Comparison of ENCODE assay signal across 25 cellular contexts in genomic region chr9:93976973-93977372, GRCh38. TPM values are rescaled to one million over a fixed set of nuclear protein-coding genes. Genes with fewer than 3 reads are reported as not detected.
DNase-seq lines count a peak whose midpoint lies in the region; ATAC-seq and TF ChIP-seq lines count a peak whose summit lies in the region.
"Had no signal": no experiment of that assay in that cellular context is flagged by ENCODE, and none has a peak within 500 bp of the region (broad histone marks: within the 10 kb centered on the region; RNA-seq: fewer than 3 reads in every experiment).

No MANE protein-coding gene starts in this region.

- no peaks in the 10 kb centered on the region for H3K9me2 ChIP-seq in PC-3 (replicated peaks; ENCODE audit: low read length)

- DNase-seq in H7 (peak; percentile 20), PC-3 (peak; percentile 41), epithelial cell of prostate (ENCODE audit: low read depth, low spot score) (peak; percentile 29), kidney tubule cell (ENCODE audit: low spot score) (peak; percentile 86), MG63 (no peak), NCI-H1694 (lab: John Stamatoyannopoulos, UW) (no peak)
- DNase-seq: C1 segment of cervical spinal cord; CD4-positive, alpha-beta memory T cell; DMS79; EL; GDM1; IMR-90; KG1; NCI-H1048; NCI-H1930; NCI-H2107; NCI-H446; NCI-H524 treated with DMSO at 0.1 percent for 48 hours; NCI-H774; SIG-M5 had no signal

- intact Hi-C loops in PC-3 (cut with micrococcal nuclease) = no loop called here

- no peak overlapping the region for H3K27ac ChIP-seq in PC-3 (ENCODE audit: low read length)
- peak overlapping the region; percentile 66 for H3K27ac ChIP-seq in epithelial cell of prostate
- H3K27ac ChIP-seq: SK-N-MC had no signal

- no peaks in the 10 kb centered on the region for H3F3A ChIP-seq in PC-3 (ENCODE audit: low read length, unreplicated experiment)

- no peaks in the 10 kb centered on the region for H3K79me2 ChIP-seq in PC-3 (ENCODE audit: low read length)

- TF ChIP-seq CTCF in PC-3 (conservative IDR thresholded peaks at IDR 0.05; ENCODE audit: low read depth, low read length) = no peak

- POLR2A ChIA-PET in PC-3 (lab: Charles Lee; ENCODE audit: unreplicated experiment) = no interaction called here

- H3K27me3 ChIP-seq in H7 (ENCODE audit: control insufficient read depth, insufficient read depth, low read length) (no peaks in the 10 kb centered on the region; the same call in 1 of the 2 replicates), PC-3 (ENCODE audit: low read length) (no peaks in the 10 kb centered on the region), MG63 (no peaks in the 10 kb centered on the region)

- ATAC-seq in PC-3 (no peak), HG02678 (IDR thresholded peaks at IDR 0.05; ENCODE audit: unreplicated experiment) (no peak)
- ATAC-seq: GM12878, HCT116, Panc1 had no signal

- H3K36me3 ChIP-seq in H7 (replicated peaks; ENCODE audit: control insufficient read depth, insufficient read depth, low read length) (no peaks in the 10 kb centered on the region), PC-3 (ENCODE audit: low read depth, low read length) (no peaks in the 10 kb centered on the region), MG63 (no peaks in the 10 kb centered on the region)

- H4K20me1 ChIP-seq in PC-3 (ENCODE audit: low read length) = no peaks in the 10 kb centered on the region

- no peak overlapping the region for H2AFZ ChIP-seq in PC-3 (ENCODE audit: low read length)

- H3K4me1 ChIP-seq in PC-3 (ENCODE audit: insufficient read depth, low read length) = no peaks in the 10 kb centered on the region

- CTCF ChIA-PET in PC-3 (lab: Charles Lee) = no interaction called here

- no peak overlapping the region for H3K4me2 ChIP-seq in PC-3 (ENCODE audit: low read length)

- BruUV-seq in PC-3 (replicated peaks; lab: Mats Ljungman, UMichigan) = no TSS peak

- no peak overlapping the region for H3K4me3 ChIP-seq in H7 (ENCODE audit: insufficient read depth, low read depth, low read length)
- no peak overlapping the region for H3K4me3 ChIP-seq in PC-3 (ENCODE audit: low read length)
- no peak overlapping the region for H3K4me3 ChIP-seq in MG63
- H3K4me3 ChIP-seq: GM12878, SK-N-MC had no signal

- H3K9me3 ChIP-seq in PC-3 (ENCODE audit: low read length) (no peaks in the 10 kb centered on the region), MG63 (0 out of 2 replicates have a peak, but pooled peaks cover 6% of the 10 kb centered on the region)

- no peak overlapping the region for H3K9ac ChIP-seq in PC-3 (ENCODE audit: low read length)

RNA-seq across cellular contexts. Expression of gene BARX1, which starts 21.8 kb away (rescaled TPM):
- total RNA-seq in H7 (2014; rRNA removed; shearing (Covaris generic)) = 79.7 and 80.4 TPM in 2 replicates
- not detected in 2 replicates for total RNA-seq in PC-3 (2014; rRNA removed)
- total RNA-seq in MG63 (2014; rRNA removed; shearing (Covaris generic); ENCODE audit: low replicate concordance) = 170 and 176 TPM in 2 replicates
- total RNA-seq: CD4-positive, alpha-beta memory T cell; GM12878; IMR-90 had no signal

Comparison
In these comparisons a context has a peak if more than half of its experiments do, and no peak if none do; other contexts are left out.
1. DNase-seq: peak in H7 (single experiment), PC-3 (single experiment), epithelial cell of prostate (single experiment) and kidney tubule cell (single experiment); none in MG63 (single experiment) and NCI-H1694 (single experiment).
2. RNA of gene BARX1, which starts 21.8 kb away (total RNA-seq): 170 to 176 TPM in MG63 and 79.7 to 80.4 TPM in H7; not detected in PC-3; every median in the first group is over 10 times any median in the second.